In genomic region chr5:179817071-179817840, GRCh38 we compare ENCODE assay signal across 10 cellular contexts. TPM values are rescaled to one million over a fixed set of nuclear protein-coding genes. Genes with fewer than 3 reads are reported as not detected.
DNase-seq lines count a peak whose midpoint lies in the region; ATAC-seq, FAIRE-seq and TF ChIP-seq lines count a peak whose summit lies in the region.
"Had no signal": no experiment of that assay in that cellular context is flagged by ENCODE, and none has a peak within 500 bp of the region (broad histone marks: within the 10 kb centered on the region; RNA-seq: fewer than 3 reads in every experiment).

No MANE protein-coding gene starts in this region.

- H3K27ac ChIP-seq in coronary artery = peak overlapping the region; percentile 47 to 55
- no peak overlapping the region for H3K27ac ChIP-seq in mesenchymal stem cell (ENCODE audit: low read length, poor library complexity, severe bottlenecking)
- peak overlapping the region; percentile 100 for H3K27ac ChIP-seq in tibial artery

- no peak for DNase-seq in activated CD4-positive, alpha-beta T cell treated with anti-CD3 and anti-CD28 coated beads, Interleukin-2, amount 10 ng/mL, durations not matched to agents 24 days and 14 days
- DNase-seq in activated CD4-positive, alpha-beta T cell treated with anti-CD3 and anti-CD28 coated beads, Interleukin-2, amount 50 U/mL, for 4 hours = no peak
- DNase-seq in coronary artery (ENCODE audit: low spot score) = no peak
- no peak for DNase-seq in mesenchymal stem cell
- no peak for DNase-seq in tibial artery
- DNase-seq in GM19239 (ENCODE audit: insufficient read length, low spot score) = no peak
- no peak for DNase-seq in mesenteric fat pad (ENCODE audit: low spot score)
- DNase-seq: HCEC 1CT, NCI-H748 treated with DMSO at 0.1 percent for 48 hours had no signal

- intact Hi-C loops in activated CD4-positive, alpha-beta T cell treated with anti-CD3 and anti-CD28 coated beads, Interleukin-2, amount 10 ng/mL, durations not matched to agents 24 days and 14 days (cut with micrococcal nuclease) = no loop called here
- intact Hi-C loops in tibial artery (cut with DNase I; ENCODE audit: low total_unique reads) = loop anchor here (5.0 kb wide), 2 partner anchors 195 to 475 kb away; partner anchors contain the start of genes HNRNPH1 and MAPK9

- peaks cover 29% of the 10 kb centered on the region for H3K79me1 ChIP-seq in mesenchymal stem cell (replicated peaks; ENCODE audit: low read length, poor library complexity, severe bottlenecking)

- peak overlapping the region; percentile 52 for H3K4me3 Mint-ChIP-seq in activated CD4-positive, alpha-beta T cell treated with anti-CD3 and anti-CD28 coated beads, Interleukin-2, amount 10 ng/mL, durations not matched to agents 24 days and 14 days

- H3K14ac ChIP-seq in mesenchymal stem cell (ENCODE audit: low read length in 2 of 2) = peak overlapping the region in 1 of 2 experiments; percentile 58

- H2AK5ac ChIP-seq in mesenchymal stem cell (ENCODE audit: low read length, severe bottlenecking) = peak overlapping the region; percentile 82

- peaks cover 24% of the 10 kb centered on the region for H3K4me1 Mint-ChIP-seq in activated CD4-positive, alpha-beta T cell treated with anti-CD3 and anti-CD28 coated beads, Interleukin-2, amount 10 ng/mL, durations not matched to agents 24 days and 14 days

- TF ChIP-seq CTCF in coronary artery (IDR thresholded peaks at IDR 0.05) (no peak), tibial artery (IDR thresholded peaks at IDR 0.05) (no peak)

- ATAC-seq in HG03378 (IDR thresholded peaks at IDR 0.05; ENCODE audit: unreplicated experiment) = no peak

- H3K4me3 ChIP-seq in coronary artery = peak overlapping the region; percentile 75
- peak overlapping the region; percentile 44 to 62 for H3K4me3 ChIP-seq in mesenchymal stem cell (ENCODE audit: insufficient read depth in 1 of 2, low read depth in 1 of 2, low read length in 2 of 2)
- H3K4me3 ChIP-seq in tibial artery = peak overlapping the region; percentile 56 to 61

- FAIRE-seq in GM19239 (lab: Jason Lieb, UNC) = no peak

- H2BK120ac ChIP-seq in mesenchymal stem cell (ENCODE audit: low read depth, low read length) = peak overlapping the region; percentile 86

- no peaks in the 10 kb centered on the region for H3K9me3 Mint-ChIP-seq in activated CD4-positive, alpha-beta T cell treated with anti-CD3 and anti-CD28 coated beads, Interleukin-2, amount 10 ng/mL, durations not matched to agents 24 days and 14 days

- H3K9me3 ChIP-seq in mesenchymal stem cell (ENCODE audit: control insufficient read depth, low read length) = no peaks in the 10 kb centered on the region
- H3K9me3 ChIP-seq in tibial artery = no peaks in the 10 kb centered on the region

- peak overlapping the region; percentile 69 for H3K9ac ChIP-seq in mesenchymal stem cell (ENCODE audit: low read length)

- H3K36me3 ChIP-seq in mesenchymal stem cell (ENCODE audit: control insufficient read depth in 1 of 2, insufficient read depth in 2 of 2, low read depth in 1 of 2, low read length in 2 of 2) = peaks cover 20 to 30% of the 10 kb centered on the region in 2 experiments
- H3K36me3 ChIP-seq in tibial artery = peaks cover 2 to 15% (median 4%) of the 10 kb centered on the region in 3 donors

- peaks cover 26% of the 10 kb centered on the region for H3K36me3 Mint-ChIP-seq in activated CD4-positive, alpha-beta T cell treated with anti-CD3 and anti-CD28 coated beads, Interleukin-2, amount 10 ng/mL, durations not matched to agents 24 days and 14 days (ENCODE audit: low read depth)

- H2BK5ac ChIP-seq in mesenchymal stem cell (ENCODE audit: low read depth, low read length, poor library complexity, severe bottlenecking) = peak overlapping the region; percentile 36

- H3K27me3 ChIP-seq in mesenchymal stem cell (ENCODE audit: control insufficient read depth in 1 of 2, insufficient read depth in 1 of 2, low read length in 2 of 2) = no peaks in the 10 kb centered on the region
- no peaks in the 10 kb centered on the region for H3K27me3 ChIP-seq in tibial artery

- peak overlapping the region; percentile 40 to 88 for H3K18ac ChIP-seq in mesenchymal stem cell (ENCODE audit: low read depth in 1 of 2, low read length in 2 of 2)

- peak overlapping the region; percentile 78 for H4K91ac ChIP-seq in mesenchymal stem cell (ENCODE audit: low read length)

- peak overlapping the region; percentile 67 for H3K4me2 ChIP-seq in mesenchymal stem cell (ENCODE audit: low read length, poor library complexity, severe bottlenecking)

- H3K4me1 ChIP-seq in mesenchymal stem cell (ENCODE audit: control insufficient read depth, insufficient read depth, low read depth, low read length) = peaks cover 36% of the 10 kb centered on the region
- peaks cover 14 to 47% (median 40%) of the 10 kb centered on the region in 4 donors for H3K4me1 ChIP-seq in tibial artery

- H2BK12ac ChIP-seq in mesenchymal stem cell (ENCODE audit: low read length in 2 of 2) = peak overlapping the region; percentile 97 to 99

- H3K27me3 Mint-ChIP-seq in activated CD4-positive, alpha-beta T cell treated with anti-CD3 and anti-CD28 coated beads, Interleukin-2, amount 10 ng/mL, durations not matched to agents 24 days and 14 days = no peaks in the 10 kb centered on the region

- H3K27ac Mint-ChIP-seq in activated CD4-positive, alpha-beta T cell treated with anti-CD3 and anti-CD28 coated beads, Interleukin-2, amount 10 ng/mL, durations not matched to agents 24 days and 14 days = peak overlapping the region; percentile 90

- WGBS in mesenchymal stem cell = 20% methylated on average over 48 of the region's 51 CpGs

- H2BK15ac ChIP-seq in mesenchymal stem cell (ENCODE audit: low read depth, poor library complexity, severe bottlenecking) = peak overlapping the region; percentile 54

- peak overlapping the region; percentile 72 to 92 for H3K4ac ChIP-seq in mesenchymal stem cell (ENCODE audit: low read depth in 1 of 2, low read length in 2 of 2)

- H2AFZ ChIP-seq in mesenchymal stem cell (ENCODE audit: low read depth, low read length) = peak overlapping the region; percentile 56

- H3K23ac ChIP-seq in mesenchymal stem cell (ENCODE audit: low read length in 2 of 2) = peak overlapping the region in 1 of 2 experiments; percentile 84

- peak overlapping the region; percentile 99 for H4K8ac ChIP-seq in mesenchymal stem cell (ENCODE audit: low read length)

RNA-seq across cellular contexts. Expression of gene SQSTM1, which starts 3.4 kb away (rescaled TPM):
- total RNA-seq in activated CD4-positive, alpha-beta T cell treated with anti-CD3 and anti-CD28 coated beads, Interleukin-2, amount 10 ng/mL, durations not matched to agents 24 days and 14 days = 177 and 183 TPM in 2 replicates
- 544 TPM for polyA plus RNA-seq in mesenchymal stem cell (2013, experiment 1 of 2)
- polyA plus RNA-seq in mesenchymal stem cell (2013, experiment 2 of 2) = 553 TPM
- 600 TPM for total RNA-seq in mesenteric fat pad

RNA-seq across cellular contexts. Expression of gene MGAT4B, which starts 10.6 kb away (rescaled TPM):
- 126 and 134 TPM in 2 replicates for total RNA-seq in activated CD4-positive, alpha-beta T cell treated with anti-CD3 and anti-CD28 coated beads, Interleukin-2, amount 10 ng/mL, durations not matched to agents 24 days and 14 days
- polyA plus RNA-seq in mesenchymal stem cell (2013, experiment 1 of 2) = 182 TPM
- 176 TPM for polyA plus RNA-seq in mesenchymal stem cell (2013, experiment 2 of 2)
- total RNA-seq in mesenteric fat pad = 87.6 TPM

RNA-seq across cellular contexts. Expression of gene LTC4S, which starts 23.5 kb away (rescaled TPM):
- 0.88 and 1.6 TPM in 2 replicates for total RNA-seq in activated CD4-positive, alpha-beta T cell treated with anti-CD3 and anti-CD28 coated beads, Interleukin-2, amount 10 ng/mL, durations not matched to agents 24 days and 14 days
- 0.22 TPM for polyA plus RNA-seq in mesenchymal stem cell (2013, experiment 1 of 2)
- 0.29 TPM for polyA plus RNA-seq in mesenchymal stem cell (2013, experiment 2 of 2)
- total RNA-seq in mesenteric fat pad = 9.6 TPM

RNA-seq across cellular contexts. Expression of gene MRNIP, which starts 41.4 kb away (rescaled TPM):
- total RNA-seq in activated CD4-positive, alpha-beta T cell treated with anti-CD3 and anti-CD28 coated beads, Interleukin-2, amount 10 ng/mL, durations not matched to agents 24 days and 14 days = 27.6 and 27.8 TPM in 2 replicates
- 9.7 TPM for polyA plus RNA-seq in mesenchymal stem cell (2013, experiment 1 of 2)
- polyA plus RNA-seq in mesenchymal stem cell (2013, experiment 2 of 2) = 10.7 TPM
- 17.3 TPM for total RNA-seq in mesenteric fat pad
